ENCODE assay signal across 7 cellular contexts in the genomic region with DNA sequence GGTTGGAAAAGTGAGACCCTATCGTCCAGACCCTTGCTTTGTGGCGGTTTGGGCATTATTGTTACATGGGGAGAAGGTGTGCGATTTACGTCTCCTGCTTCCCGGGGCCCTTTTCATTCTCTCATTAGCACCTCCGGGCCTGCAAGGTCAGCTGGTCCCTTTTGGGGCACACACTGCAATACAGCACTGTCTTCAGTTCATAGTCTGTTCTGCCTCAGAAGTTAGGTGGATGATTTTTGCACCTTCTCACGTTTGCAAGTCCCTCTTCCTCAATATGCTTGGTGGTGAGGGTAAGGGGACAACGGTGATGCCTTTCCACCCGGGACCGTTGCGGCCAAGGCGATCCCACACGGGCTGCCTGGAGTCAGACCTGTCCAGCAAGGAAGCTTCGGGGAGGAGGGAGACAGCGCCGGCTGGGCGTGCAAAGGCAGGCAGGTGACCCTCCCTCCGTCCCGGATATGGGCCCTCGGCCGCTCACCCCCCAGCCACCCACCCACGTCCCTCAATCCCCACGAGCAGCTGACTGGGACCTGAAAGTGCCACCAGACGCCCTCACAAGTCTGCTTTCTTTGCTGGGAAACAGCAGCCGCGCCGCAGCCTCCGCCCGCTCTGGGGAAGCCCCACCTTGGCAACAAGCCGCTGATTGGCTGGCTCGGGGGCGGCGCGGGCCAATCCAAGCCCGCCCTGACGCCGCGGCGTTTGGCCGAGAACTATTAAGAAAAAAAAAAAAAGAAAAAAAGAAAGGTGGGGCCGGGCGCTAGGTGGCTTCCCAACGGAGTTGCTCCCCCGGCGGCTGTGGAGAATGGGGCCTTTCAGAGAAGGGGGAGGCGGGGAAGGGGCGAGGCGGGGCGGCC. TPM values are rescaled to one million over a fixed set of nuclear protein-coding genes. Genes with fewer than 3 reads are reported as not detected.
A peak's percentile ranks its signal among the peaks of the same experiment; 100 is the strongest.
DNase-seq lines count a peak whose midpoint lies in the region; ATAC-seq, FAIRE-seq and TF ChIP-seq lines count a peak whose summit lies in the region.

No MANE protein-coding gene starts in this region.

- H2AFZ ChIP-seq in hepatocyte = peak overlapping the region; percentile 66

- H3K36me3 ChIP-seq in hepatocyte (replicated peaks; ENCODE audit: insufficient read depth, low read depth) = no peaks in the 10 kb centered on the region

- peak overlapping the region; percentile 92 for H3K27ac ChIP-seq in hepatocyte

- no peaks in the 10 kb centered on the region for H4K20me1 ChIP-seq in hepatocyte (ENCODE audit: insufficient read depth, poor library complexity, severe bottlenecking)

- in situ Hi-C loops in astrocyte of the cerebellum (cut with HindIII; ENCODE audit: low sequenced_read_pairs) = loop anchor here (5.0 kb wide), 1 partner anchor 60 kb away; no protein-coding TSS in a partner anchor

- no peak for TF ChIP-seq CTCF in astrocyte of the cerebellum (IDR thresholded peaks at IDR 0.05; ENCODE audit: low read depth, low read length, missing control alignments)
- TF ChIP-seq CTCF in hepatocyte (IDR thresholded peaks at IDR 0.05; ENCODE audit: poor library complexity) = no peak
- no peak for TF ChIP-seq CTCF in retinal pigment epithelial cell (conservative IDR thresholded peaks at IDR 0.05; ENCODE audit: low read depth, low read length)

- peak; percentile 91 for DNase-seq in GM18507 (ENCODE audit: extremely low spot score, insufficient read length, low read depth)
- peak; percentile 87 to 88 for DNase-seq in NCI-H1930 (lab: John Stamatoyannopoulos, UW)
- peak; percentile 93 for DNase-seq in T-helper 9 cell
- DNase-seq in astrocyte of the cerebellum (ENCODE audit: low read depth) = peak; percentile 65
- DNase-seq in hepatocyte (ENCODE audit: low spot score) = peak; percentile 96
- DNase-seq in retinal pigment epithelial cell (ENCODE audit: low read depth) = peak; percentile 75

- H3K4me1 ChIP-seq in hepatocyte (ENCODE audit: insufficient read depth) = peaks cover 59% of the 10 kb centered on the region

- no peaks in the 10 kb centered on the region for H3K79me2 ChIP-seq in hepatocyte

- WGBS in hepatocyte (ENCODE audit: low lambda C conversion rate, missing lambda C conversion rate) = 4% methylated on average over 44 of the region's 49 CpGs

- ATAC-seq in HG02973 (IDR thresholded peaks at IDR 0.05; ENCODE audit: unreplicated experiment) = peak; percentile 49

- no peaks in the 10 kb centered on the region for H3K27me3 ChIP-seq in hepatocyte

- peak; percentile 86 for FAIRE-seq in GM18507 (lab: Jason Lieb, UNC)

- H3K4me3 ChIP-seq in astrocyte of the cerebellum (ENCODE audit: low read depth, low read length) (peak overlapping the region; percentile 37), hepatocyte (no peak overlapping the region), retinal pigment epithelial cell (ENCODE audit: low read length) (peak overlapping the region; percentile 37)

- H3K9me2 ChIP-seq in hepatocyte (replicated peaks; ENCODE audit: insufficient read depth) = no peaks in the 10 kb centered on the region

- H3K4me2 ChIP-seq in hepatocyte = peak overlapping the region; percentile 73

- H3K9me3 ChIP-seq in hepatocyte (ENCODE audit: low read depth) = no peaks in the 10 kb centered on the region

RNA-seq across cellular contexts. Expression of a gene that starts 21.7 kb away (rescaled TPM):
- total RNA-seq in hepatocyte = 192 and 197 TPM in 2 replicates
- polyA plus RNA-seq in hepatocyte = 253 and 274 TPM in 2 replicates

RNA-seq across cellular contexts. Expression of a gene that starts 23.9 kb away (rescaled TPM):
- 118 and 132 TPM in 2 replicates for total RNA-seq in hepatocyte
- 125 and 161 TPM in 2 replicates for polyA plus RNA-seq in hepatocyte
